In the genomic region with DNA sequence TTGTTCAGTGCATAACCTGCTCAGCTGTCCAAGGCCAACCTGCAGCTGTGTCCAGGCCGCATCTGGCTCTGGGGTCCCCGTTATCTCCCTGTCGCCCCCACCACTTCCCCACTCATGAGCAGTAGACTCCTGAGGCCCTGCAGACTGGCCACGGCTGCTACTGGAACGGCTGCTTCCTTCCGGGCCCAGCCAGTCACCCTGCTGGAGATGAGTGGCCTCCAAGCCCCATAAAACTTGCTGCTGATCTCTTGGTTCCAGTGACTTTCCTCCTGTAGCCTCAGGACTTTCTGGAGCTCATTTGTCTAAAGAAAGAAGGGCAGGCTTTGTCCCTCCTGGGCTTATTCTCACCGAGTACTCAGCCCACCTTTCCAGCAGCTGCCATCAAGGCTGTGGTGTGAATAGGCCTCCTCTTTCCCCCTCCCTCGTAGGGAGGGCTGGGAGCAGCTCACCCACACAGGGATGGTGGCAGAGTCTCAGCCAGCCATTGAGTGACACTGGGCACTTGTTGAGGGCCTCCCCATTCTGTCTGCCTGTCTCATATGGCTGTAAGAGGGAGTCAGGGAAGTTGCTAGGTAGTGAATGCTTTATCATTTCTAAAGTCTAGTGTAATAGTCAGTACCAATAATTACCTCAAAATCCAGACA, we compare ENCODE assay signal across 1 cellular context.
TF ChIP-seq lines count a peak whose summit lies in the region.

No MANE protein-coding gene starts in this region.

TF ChIP-seq in SK-N-SH treated with all-trans-retinoic acid at 6 μM for 48 hours, 23 proteins besides CTCF, POLR2A, EP300 and RAD21 (continued from another document):
- no peak for TF ChIP-seq BACH2 (CRISPR knock-in tag; IDR thresholded peaks at IDR 0.05; ENCODE audit: borderline replicate concordance)
- no peak for TF ChIP-seq ISL1 (CRISPR knock-in tag; IDR thresholded peaks at IDR 0.05)
- TF ChIP-seq, protein P1, sequence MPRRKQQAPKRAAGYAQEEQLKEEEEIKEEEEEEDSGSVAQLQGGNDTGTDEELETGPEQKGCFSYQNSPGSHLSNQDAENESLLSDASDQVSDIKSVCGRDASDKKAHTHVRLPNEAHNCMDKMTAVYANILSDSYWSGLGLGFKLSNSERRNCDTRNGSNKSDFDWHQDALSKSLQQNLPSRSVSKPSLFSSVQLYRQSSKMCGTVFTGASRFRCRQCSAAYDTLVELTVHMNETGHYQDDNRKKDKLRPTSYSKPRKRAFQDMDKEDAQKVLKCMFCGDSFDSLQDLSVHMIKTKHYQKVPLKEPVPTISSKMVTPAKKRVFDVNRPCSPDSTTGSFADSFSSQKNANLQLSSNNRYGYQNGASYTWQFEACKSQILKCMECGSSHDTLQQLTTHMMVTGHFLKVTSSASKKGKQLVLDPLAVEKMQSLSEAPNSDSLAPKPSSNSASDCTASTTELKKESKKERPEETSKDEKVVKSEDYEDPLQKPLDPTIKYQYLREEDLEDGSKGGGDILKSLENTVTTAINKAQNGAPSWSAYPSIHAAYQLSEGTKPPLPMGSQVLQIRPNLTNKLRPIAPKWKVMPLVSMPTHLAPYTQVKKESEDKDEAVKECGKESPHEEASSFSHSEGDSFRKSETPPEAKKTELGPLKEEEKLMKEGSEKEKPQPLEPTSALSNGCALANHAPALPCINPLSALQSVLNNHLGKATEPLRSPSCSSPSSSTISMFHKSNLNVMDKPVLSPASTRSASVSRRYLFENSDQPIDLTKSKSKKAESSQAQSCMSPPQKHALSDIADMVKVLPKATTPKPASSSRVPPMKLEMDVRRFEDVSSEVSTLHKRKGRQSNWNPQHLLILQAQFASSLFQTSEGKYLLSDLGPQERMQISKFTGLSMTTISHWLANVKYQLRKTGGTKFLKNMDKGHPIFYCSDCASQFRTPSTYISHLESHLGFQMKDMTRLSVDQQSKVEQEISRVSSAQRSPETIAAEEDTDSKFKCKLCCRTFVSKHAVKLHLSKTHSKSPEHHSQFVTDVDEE (CRISPR knock-in tag; IDR thresholded peaks at IDR 0.05), result no peak
- TF ChIP-seq, protein P2, sequence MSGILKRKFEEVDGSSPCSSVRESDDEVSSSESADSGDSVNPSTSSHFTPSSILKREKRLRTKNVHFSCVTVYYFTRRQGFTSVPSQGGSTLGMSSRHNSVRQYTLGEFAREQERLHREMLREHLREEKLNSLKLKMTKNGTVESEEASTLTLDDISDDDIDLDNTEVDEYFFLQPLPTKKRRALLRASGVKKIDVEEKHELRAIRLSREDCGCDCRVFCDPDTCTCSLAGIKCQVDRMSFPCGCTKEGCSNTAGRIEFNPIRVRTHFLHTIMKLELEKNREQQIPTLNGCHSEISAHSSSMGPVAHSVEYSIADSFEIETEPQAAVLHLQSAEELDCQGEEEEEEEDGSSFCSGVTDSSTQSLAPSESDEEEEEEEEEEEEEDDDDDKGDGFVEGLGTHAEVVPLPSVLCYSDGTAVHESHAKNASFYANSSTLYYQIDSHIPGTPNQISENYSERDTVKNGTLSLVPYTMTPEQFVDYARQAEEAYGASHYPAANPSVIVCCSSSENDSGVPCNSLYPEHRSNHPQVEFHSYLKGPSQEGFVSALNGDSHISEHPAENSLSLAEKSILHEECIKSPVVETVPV (CRISPR knock-in tag; IDR thresholded peaks at IDR 0.05), result no peak
- TF ChIP-seq ZNF70 (CRISPR knock-in tag; IDR thresholded peaks at IDR 0.05), result no peak
- TF ChIP-seq ESRRG (CRISPR knock-in tag; IDR thresholded peaks at IDR 0.05), result no peak
- TF ChIP-seq RARB (CRISPR knock-in tag; IDR thresholded peaks at IDR 0.05), result no peak
- TF ChIP-seq TOX (CRISPR knock-in tag; IDR thresholded peaks at IDR 0.05; ENCODE audit: borderline replicate concordance), result no peak
TF ChIP-seq in SK-N-SH treated with all-trans-retinoic acid at 6 μM for 48 hours: peak in this region for 0.
